Comparison of ENCODE assay signal across 8 cellular contexts in the genomic region with DNA sequence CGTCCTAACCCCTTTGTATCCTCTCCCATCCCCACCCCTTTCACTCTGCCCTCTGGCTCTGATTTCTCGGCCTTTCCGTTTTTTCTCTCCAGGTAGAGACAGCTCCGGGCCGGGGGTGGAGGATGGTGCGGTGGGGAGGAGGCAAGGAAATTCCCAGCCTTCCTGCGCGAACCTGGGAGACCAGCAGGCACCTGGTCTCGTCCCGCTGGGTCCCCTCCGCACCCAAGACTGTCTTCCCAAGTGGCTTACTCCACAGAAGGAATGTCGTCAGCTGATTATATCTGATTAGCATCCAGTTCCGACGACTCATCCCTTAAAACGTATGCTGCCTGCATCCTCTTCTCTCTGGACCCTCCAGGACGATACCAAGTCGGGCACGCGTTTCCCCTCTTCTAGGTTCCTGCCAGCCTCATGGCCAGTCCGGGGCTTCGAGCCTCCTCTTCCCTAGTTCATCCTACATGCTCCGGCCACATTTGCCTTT. TPM values are rescaled to one million over a fixed set of nuclear protein-coding genes. Genes with fewer than 3 reads are reported as not detected.
DNase-seq lines count a peak whose midpoint lies in the region; ATAC-seq lines count a peak whose summit lies in the region.

No MANE protein-coding gene starts in this region.

- no peak for ATAC-seq in effector memory CD8-positive, alpha-beta T cell (replicated peaks)
- ATAC-seq in natural killer cell treated with Interleukin-12 subunit alpha and Interleukin-12 subunit beta and Interleukin-15 and Interleukin-18, amount 100 ng/mL, for 72 hours, result no peak

- H3K4me3 ChIP-seq in NT2/D1 (ENCODE audit: insufficient read length, low read depth), result peak overlapping the region; percentile 79

- in situ Hi-C loops in KBM-7 (cut with MboI; ENCODE audit: low pct_unique_long_range_greater_than_20kb, low sequenced_read_pairs), result no loop called here

- H3K4me1 ChIP-seq in NT2/D1 (ENCODE audit: insufficient read depth, insufficient read length), result peaks cover 10% of the 10 kb centered on the region

- no peaks in the 10 kb centered on the region for H3K9me3 ChIP-seq in NT2/D1 (ENCODE audit: insufficient read depth, low read length)

- H3K4me3 Mint-ChIP-seq in effector memory CD8-positive, alpha-beta T cell, result peak overlapping the region; percentile 80 to 84
- H3K4me3 Mint-ChIP-seq in natural killer cell treated with Interleukin-12 subunit alpha and Interleukin-12 subunit beta and Interleukin-15 and Interleukin-18, amount 100 ng/mL, for 72 hours, result peak overlapping the region; percentile 82

- peaks cover 3% of the 10 kb centered on the region for H3K36me3 Mint-ChIP-seq in effector memory CD8-positive, alpha-beta T cell (ENCODE audit: insufficient read depth)
- no peaks in the 10 kb centered on the region for H3K36me3 Mint-ChIP-seq in natural killer cell treated with Interleukin-12 subunit alpha and Interleukin-12 subunit beta and Interleukin-15 and Interleukin-18, amount 100 ng/mL, for 72 hours

- peaks cover 36% of the 10 kb centered on the region for H3K36me3 ChIP-seq in NT2/D1 (ENCODE audit: insufficient read depth, insufficient read length, low read length)

- peak overlapping the region; percentile 69 for H3K9ac ChIP-seq in NT2/D1 (ENCODE audit: insufficient read length, low read depth)

- H3K27me3 ChIP-seq in NT2/D1 (ENCODE audit: insufficient read depth, insufficient read length), result peaks cover 8% of the 10 kb centered on the region

- no peak overlapping the region for H3K27ac Mint-ChIP-seq in effector memory CD8-positive, alpha-beta T cell
- H3K27ac Mint-ChIP-seq in natural killer cell treated with Interleukin-12 subunit alpha and Interleukin-12 subunit beta and Interleukin-15 and Interleukin-18, amount 100 ng/mL, for 72 hours, result peak overlapping the region in 1 of 2 donors; percentile 55

- H3K4me1 Mint-ChIP-seq in effector memory CD8-positive, alpha-beta T cell (ENCODE audit: low read depth in 2 of 2), result peaks cover 5 to 21% of the 10 kb centered on the region in 2 donors
- peaks cover 13 to 18% of the 10 kb centered on the region in 2 donors for H3K4me1 Mint-ChIP-seq in natural killer cell treated with Interleukin-12 subunit alpha and Interleukin-12 subunit beta and Interleukin-15 and Interleukin-18, amount 100 ng/mL, for 72 hours (ENCODE audit: low read depth in 2 of 2)

- H3K27me3 Mint-ChIP-seq in effector memory CD8-positive, alpha-beta T cell, result peaks cover 22 to 24% of the 10 kb centered on the region in 2 donors
- H3K27me3 Mint-ChIP-seq in natural killer cell treated with Interleukin-12 subunit alpha and Interleukin-12 subunit beta and Interleukin-15 and Interleukin-18, amount 100 ng/mL, for 72 hours, result peaks cover 2 to 12% of the 10 kb centered on the region in 2 donors

- DNase-seq in ELF-1 (ENCODE audit: low read depth, low spot score) (peak; percentile 49), NT2/D1 (ENCODE audit: low read depth, low spot score) (no peak), NOMO-1 (lab: John Stamatoyannopoulos, UW; ENCODE audit: unreplicated experiment in 2 of 2) (no peak), KBM-7 (no peak)
- no peak for DNase-seq in effector memory CD8-positive, alpha-beta T cell
- DNase-seq in natural killer cell treated with Interleukin-12 subunit alpha and Interleukin-12 subunit beta and Interleukin-15 and Interleukin-18, amount 100 ng/mL, for 72 hours (ENCODE audit: low spot score), result no peak
- no peak for DNase-seq in activated CD4-positive, CD25-positive, alpha-beta regulatory T cell (lab: John Stamatoyannopoulos, UW)
- DNase-seq in activated CD4-positive, alpha-beta T cell treated with anti-CD3 and anti-CD28 coated beads, Interleukin-2, amount 50 U/mL, for 4 hours, result no peak

- no peaks in the 10 kb centered on the region for H3K9me3 Mint-ChIP-seq in effector memory CD8-positive, alpha-beta T cell
- H3K9me3 Mint-ChIP-seq in natural killer cell treated with Interleukin-12 subunit alpha and Interleukin-12 subunit beta and Interleukin-15 and Interleukin-18, amount 100 ng/mL, for 72 hours, result no peaks in the 10 kb centered on the region

RNA-seq across cellular contexts. Expression of gene CAPRIN2, which starts 42.2 kb away (rescaled TPM):
- total RNA-seq in natural killer cell treated with Interleukin-12 subunit alpha and Interleukin-12 subunit beta and Interleukin-15 and Interleukin-18, amount 100 ng/mL, for 72 hours, result 10 to 100 TPM; 12.9 to 16.2 TPM
